In genomic region chr4:178142724-178143123, GRCh38 we compare ENCODE assay signal across 13 cellular contexts.
A peak's percentile ranks its signal among the peaks of the same experiment; 100 is the strongest.
DNase-seq lines count a peak whose midpoint lies in the region; ATAC-seq, FAIRE-seq and TF ChIP-seq lines count a peak whose summit lies in the region.
"Had no signal": no experiment of that assay in that cellular context is flagged by ENCODE, and none has a peak within 500 bp of the region (broad histone marks: within the 10 kb centered on the region; RNA-seq: fewer than 3 reads in every experiment).

No MANE protein-coding gene starts in this region.

- H3K36me3 ChIP-seq in MG63 (no peaks in the 10 kb centered on the region), bronchial epithelial cell (ENCODE audit: control insufficient read depth, insufficient read depth, low read length) (no peaks in the 10 kb centered on the region)

- H3K9me3 ChIP-seq in MG63: peaks cover 5% of the 10 kb centered on the region

- intact Hi-C loops in Right ventricle myocardium superior (cut with DNase I): no loop called here
- intact Hi-C loops in left ventricle myocardium superior (cut with micrococcal nuclease): no loop called here

- no peaks in the 10 kb centered on the region for H3K27me3 ChIP-seq in MG63
- H3K27me3 ChIP-seq in bronchial epithelial cell (ENCODE audit: control insufficient read depth, insufficient read depth, low read length): no peaks in the 10 kb centered on the region

- ATAC-seq in Right ventricle myocardium superior (ENCODE audit: poor library complexity) (no peak), left ventricle myocardium superior (no peak)

- DNase-seq in Right ventricle myocardium superior: peak; percentile 9
- DNase-seq in left ventricle myocardium superior: no peak
- peak; percentile 23 for DNase-seq in MG63
- peak; percentile 22 for DNase-seq in bronchial epithelial cell (ENCODE audit: low read depth)
- no peak for DNase-seq in NCI-H2029 treated with DMSO at 0.1 percent for 48 hours (lab: John Stamatoyannopoulos, UW)
- no peak for DNase-seq in NCI-H510A treated with DMSO at 0.1 percent for 48 hours (lab: John Stamatoyannopoulos, UW)
- no peak for DNase-seq in amygdala (lab: John Stamatoyannopoulos, UW)
- DNase-seq: C1 segment of cervical spinal cord; Calu3; CD4-positive, alpha-beta T cell; DMS 273 treated with DMSO at 0.1 percent for 48 hours; HCEC 1CT had no signal

- no peak for FAIRE-seq in bronchial epithelial cell (lab: Jason Lieb, UNC)
- FAIRE-seq: A204.1 had no signal

- H3K4me3 ChIP-seq in MG63 (no peak overlapping the region), bronchial epithelial cell (ENCODE audit: low read depth, low read length) (no peak overlapping the region)

- TF ChIP-seq CTCF in bronchial epithelial cell (IDR thresholded peaks at IDR 0.05; ENCODE audit: insufficient read depth, low read length, severe bottlenecking): no peak

Comparison
In these comparisons a context has a peak if more than half of its experiments do, and no peak if none do; other contexts are left out.
1. DNase-seq: peak in Right ventricle myocardium superior (single experiment), MG63 (single experiment) and bronchial epithelial cell (single experiment); none in left ventricle myocardium superior (single experiment), NCI-H2029 treated with DMSO at 0.1 percent for 48 hours (single experiment), NCI-H510A treated with DMSO at 0.1 percent for 48 hours (single experiment) and amygdala (0 of 56).